8 cellular contexts compared by ENCODE assay signal in genomic region chr5:157328277-157328912, GRCh38.
DNase-seq lines count a peak whose midpoint lies in the region; ATAC-seq and TF ChIP-seq lines count a peak whose summit lies in the region.

No MANE protein-coding gene starts in this region.

- H3K4me3 Mint-ChIP-seq in activated naive CD8-positive, alpha-beta T cell treated with anti-CD3 and anti-CD28 coated beads, Interleukin-2, amount 50 U/mL, for 24 hours, result no peak overlapping the region

- H3K27ac ChIP-seq in SJCRH30 (no peak overlapping the region), prostate gland (no peak overlapping the region)

- intact Hi-C loops in cardiac septum (cut with DNase I), result loop anchor here (2.0 to 5.0 kb wide), 2 partner anchors 390 to 414 kb away; partner anchors contain the start of gene LSM11
- intact Hi-C loops in prostate gland (cut with DNase I), result loop anchor here (2.0 to 5.0 kb wide), 2 partner anchors 148 to 389 kb away; no protein-coding TSS in a partner anchor

- H3K4me1 Mint-ChIP-seq in activated naive CD8-positive, alpha-beta T cell treated with anti-CD3 and anti-CD28 coated beads, Interleukin-2, amount 50 U/mL, for 24 hours, result peaks cover 55% of the 10 kb centered on the region

- H3K9me3 Mint-ChIP-seq in activated naive CD8-positive, alpha-beta T cell treated with anti-CD3 and anti-CD28 coated beads, Interleukin-2, amount 50 U/mL, for 24 hours, result no peaks in the 10 kb centered on the region

- H3K9me3 ChIP-seq in SJCRH30 (replicated peaks) (no peaks in the 10 kb centered on the region), prostate gland (no peaks in the 10 kb centered on the region)

- H3K27me3 ChIP-seq in H7 (ENCODE audit: control insufficient read depth, insufficient read depth, low read length) (no peaks in the 10 kb centered on the region), SJCRH30 (no peaks in the 10 kb centered on the region), prostate gland (replicated peaks; ENCODE audit: insufficient read depth) (no peaks in the 10 kb centered on the region)

- H3K4me1 ChIP-seq in SJCRH30 (no peaks in the 10 kb centered on the region), prostate gland (replicated peaks) (no peaks in the 10 kb centered on the region)

- H3K27me3 Mint-ChIP-seq in activated naive CD8-positive, alpha-beta T cell treated with anti-CD3 and anti-CD28 coated beads, Interleukin-2, amount 50 U/mL, for 24 hours, result no peaks in the 10 kb centered on the region

- H3K36me3 ChIP-seq in H7 (replicated peaks; ENCODE audit: control insufficient read depth, insufficient read depth, low read length) (peaks cover 27% of the 10 kb centered on the region), SJCRH30 (no peaks in the 10 kb centered on the region), prostate gland (no peaks in the 10 kb centered on the region)

- H3K4me3 ChIP-seq in H7 (ENCODE audit: insufficient read depth, low read depth, low read length) (no peak overlapping the region), LNCaP clone FGC (ENCODE audit: low read depth, low read length) (no peak overlapping the region), SJCRH30 (peak overlapping the region; percentile 43), prostate gland (no peak overlapping the region)

- TF ChIP-seq CTCF in GM10266 (IDR thresholded peaks at IDR 0.05; ENCODE audit: control insufficient read depth, insufficient read depth, low read depth, missing control alignments) (peak; percentile 89), LNCaP clone FGC (IDR thresholded peaks at IDR 0.05; ENCODE audit: control insufficient read depth, extremely low read depth, insufficient read depth) (peak; percentile 98), prostate gland (IDR thresholded peaks at IDR 0.05) (peak; percentile 81 to 90 (median 85))

- TF ChIP-seq POLR2A in prostate gland (IDR thresholded peaks at IDR 0.05), result no peak

- H3K36me3 Mint-ChIP-seq in activated naive CD8-positive, alpha-beta T cell treated with anti-CD3 and anti-CD28 coated beads, Interleukin-2, amount 50 U/mL, for 24 hours (ENCODE audit: low read depth), result peaks cover 77% of the 10 kb centered on the region

- 21% methylated on average over 12 of the region's 12 CpGs for WGBS in prostate gland

- DNase-seq in GM10266 (ENCODE audit: extremely low spot score) (peak; percentile 79), H7 (peak; percentile 84), LNCaP clone FGC (ENCODE audit: low read depth) (no peak), SJCRH30 (peak; percentile 65 to 87), cardiac septum (ENCODE audit: low spot score) (peak; percentile 86), prostate gland (ENCODE audit: low spot score) (peak; percentile 64)
- peak; percentile 58 for DNase-seq in activated naive CD8-positive, alpha-beta T cell treated with anti-CD3 and anti-CD28 coated beads, Interleukin-2, amount 50 U/mL, for 24 hours

- ATAC-seq in activated naive CD8-positive, alpha-beta T cell treated with anti-CD3 and anti-CD28 coated beads, Interleukin-2, amount 50 U/mL, for 24 hours, result peak; percentile 89
- no peak for ATAC-seq in HG03097 (IDR thresholded peaks at IDR 0.05; ENCODE audit: low FRiP score, unreplicated experiment)

- peak overlapping the region; percentile 88 for H3K27ac Mint-ChIP-seq in activated naive CD8-positive, alpha-beta T cell treated with anti-CD3 and anti-CD28 coated beads, Interleukin-2, amount 50 U/mL, for 24 hours
